ENCODE assay signal across 10 cellular contexts in the genomic region with DNA sequence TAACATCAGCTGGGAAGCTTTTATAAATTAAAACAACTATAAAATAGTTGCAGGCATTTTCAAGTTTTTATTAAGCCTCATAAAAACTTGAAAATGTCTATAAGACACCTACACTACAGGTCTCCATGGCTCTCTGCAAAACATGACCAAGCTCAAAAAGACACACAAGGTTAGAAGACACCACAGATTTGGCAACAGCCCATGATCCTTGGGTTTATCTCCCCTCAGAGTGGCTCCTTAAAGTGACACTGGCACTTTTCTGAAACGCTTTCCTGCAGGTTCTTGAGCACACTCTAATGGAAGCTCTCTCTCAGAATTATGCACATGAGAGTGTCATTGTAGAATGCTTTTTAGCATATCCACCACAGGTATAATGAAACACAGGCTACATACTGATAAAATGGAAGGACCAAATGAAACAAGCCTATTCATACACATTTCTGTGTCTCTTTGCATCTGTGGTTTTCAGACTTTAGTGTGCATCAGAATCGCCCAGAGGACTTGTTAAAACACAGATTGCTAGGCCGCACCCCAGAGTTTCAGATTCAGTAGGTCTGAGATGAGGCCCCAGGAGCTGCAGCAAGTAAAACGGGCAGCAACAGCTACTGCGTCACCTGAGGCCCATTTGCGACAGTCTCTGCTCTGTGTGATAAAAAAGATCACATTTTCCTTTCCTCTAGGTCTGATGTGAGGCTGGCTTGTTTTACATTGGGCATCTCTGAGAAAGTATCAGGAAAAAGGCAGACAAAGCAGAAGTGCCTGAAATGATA.
DNase-seq lines count a peak whose midpoint lies in the region; ATAC-seq and TF ChIP-seq lines count a peak whose summit lies in the region.
"Had no signal": no experiment of that assay in that cellular context is flagged by ENCODE, and none has a peak within 500 bp of the region (broad histone marks: within the 10 kb centered on the region; RNA-seq: fewer than 3 reads in every experiment).

No MANE protein-coding gene starts in this region.

- 89% methylated on average over 6 of the region's 6 CpGs for WGBS in esophagus muscularis mucosa

- H3K9me3 ChIP-seq in esophagus muscularis mucosa, result no peaks in the 10 kb centered on the region
- H3K9me3 ChIP-seq: thyroid gland had no signal

- intact Hi-C loops in esophagus muscularis mucosa (cut with DNase I), result no loop called here
- intact Hi-C loops in posterior cingulate gyrus (cut with DNase I), result no loop called here

- no peaks in the 10 kb centered on the region for H3K4me1 ChIP-seq in esophagus muscularis mucosa
- H3K4me1 ChIP-seq: thyroid gland had no signal

- TF ChIP-seq EP300 in esophagus muscularis mucosa (IDR thresholded peaks at IDR 0.05), result no peak

- no peak for TF ChIP-seq POLR2A in esophagus muscularis mucosa (IDR thresholded peaks at IDR 0.05; ENCODE audit: low read depth)

- no peak overlapping the region for H3K4me3 ChIP-seq in esophagus muscularis mucosa
- H3K4me3 ChIP-seq: thyroid gland had no signal

- no peak for DNase-seq in activated CD4-positive, CD25-positive, alpha-beta regulatory T cell treated with anti-CD3 and anti-CD28 coated beads, Interleukin-2, amount 50 U/mL, for 72 hours
- DNase-seq in esophagus muscularis mucosa (ENCODE audit: extremely low spot score) (peak; percentile 55), ureter (ENCODE audit: low spot score) (no peak), posterior cingulate gyrus (no peak), DMS114 treated with DMSO at 0.1 percent for 48 hours (lab: John Stamatoyannopoulos, UW; ENCODE audit: unreplicated experiment) (no peak)
- DNase-seq: thyroid gland had no signal

- TF ChIP-seq CTCF in esophagus muscularis mucosa (IDR thresholded peaks at IDR 0.05), result no peak

- peak; percentile 77 to 85 for ATAC-seq in activated CD4-positive, CD25-positive, alpha-beta regulatory T cell treated with anti-CD3 and anti-CD28 coated beads, Interleukin-2, amount 50 U/mL, for 24 hours
- peak; percentile 68 for ATAC-seq in GM21447 (IDR thresholded peaks at IDR 0.05; ENCODE audit: unreplicated experiment)
- ATAC-seq in HG03354 (IDR thresholded peaks at IDR 0.05; ENCODE audit: poor library complexity, severe bottlenecking, unreplicated experiment), result peak; percentile 69
- ATAC-seq: sciatic nerve had no signal

- H3K36me3 ChIP-seq in esophagus muscularis mucosa, result no peaks in the 10 kb centered on the region
- H3K36me3 ChIP-seq: thyroid gland had no signal

- no peak overlapping the region for H3K27ac ChIP-seq in esophagus muscularis mucosa (replicated peaks in 1 of 4)
- H3K27ac ChIP-seq: thyroid gland had no signal

- no peaks in the 10 kb centered on the region for H3K27me3 ChIP-seq in esophagus muscularis mucosa
- H3K27me3 ChIP-seq: thyroid gland had no signal
